In the genomic region with DNA sequence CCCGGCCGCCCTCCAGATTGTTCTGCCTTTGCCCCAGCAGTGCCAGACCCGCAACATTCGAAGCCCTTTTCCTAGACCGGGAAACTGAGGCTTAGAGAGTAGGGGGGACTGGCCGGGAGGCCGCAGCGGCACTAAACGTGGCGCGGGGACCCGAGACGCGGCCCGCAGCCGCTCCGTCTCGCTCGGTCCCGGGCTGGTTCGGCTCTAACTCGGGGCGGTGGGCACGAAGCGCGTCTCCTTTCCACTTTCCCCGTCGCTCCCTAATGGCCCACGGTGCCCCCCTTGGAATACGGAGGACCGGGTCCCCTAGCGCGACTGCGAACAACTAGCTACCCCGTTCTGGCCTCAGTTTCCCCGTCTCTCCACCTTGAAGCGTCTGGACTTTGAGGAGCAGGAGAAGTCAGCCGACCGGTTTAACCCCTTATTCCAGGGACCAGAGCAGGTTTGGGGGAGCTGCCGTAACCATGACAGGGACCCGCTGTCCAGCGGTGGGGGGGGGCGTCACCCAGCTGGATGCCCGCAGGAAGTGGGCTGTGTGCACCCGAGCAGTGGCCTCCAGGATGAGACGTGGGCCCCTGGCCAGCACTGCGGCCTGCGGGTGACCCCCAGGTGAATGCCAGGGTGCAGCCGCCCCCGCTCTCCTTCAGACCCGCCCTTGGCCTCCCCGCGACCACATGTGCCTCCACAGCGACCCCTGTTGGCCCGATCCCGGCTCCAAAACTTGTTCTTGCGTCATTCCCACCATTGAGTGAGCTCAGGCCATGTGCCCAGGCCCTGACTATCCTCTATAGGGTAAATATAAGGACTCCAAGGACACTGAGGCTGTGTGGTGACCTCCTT, we compare ENCODE assay signal across 9 cellular contexts. TPM values are rescaled to one million over a fixed set of nuclear protein-coding genes. Genes with fewer than 3 reads are reported as not detected.
A peak's percentile ranks its signal among the peaks of the same experiment; 100 is the strongest.
DNase-seq lines count a peak whose midpoint lies in the region; ATAC-seq, FAIRE-seq and TF ChIP-seq lines count a peak whose summit lies in the region.
"Had no signal": no experiment of that assay in that cellular context is flagged by ENCODE, and none has a peak within 500 bp of the region (broad histone marks: within the 10 kb centered on the region; RNA-seq: fewer than 3 reads in every experiment).

No MANE protein-coding gene starts in this region.

- H3K27ac Mint-ChIP-seq in CD8-positive, alpha-beta memory T cell = peak overlapping the region in 3 of 8 donors; percentile 23 to 53 (median 36)

- peak overlapping the region; percentile 32 for H3K4me3 ChIP-seq in CD8-positive, alpha-beta memory T cell (ENCODE audit: low read length)
- H3K4me3 ChIP-seq in pancreas (peak overlapping the region; percentile 59 to 95 (median 91)), thymus (ENCODE audit: low read length) (peak overlapping the region; percentile 34)

- ATAC-seq in pancreas (peak; percentile 55 to 74 (median 68)), HG03520 (IDR thresholded peaks at IDR 0.05; ENCODE audit: unreplicated experiment) (no peak)

- FAIRE-seq in pancreas (lab: Jason Lieb, UNC) = no peak
- FAIRE-seq: endometrium had no signal

- peak overlapping the region; percentile 58 to 85 (median 76) for H3K4me3 Mint-ChIP-seq in CD8-positive, alpha-beta memory T cell

- peak; percentile 66 to 88 (median 78) for TF ChIP-seq CTCF in pancreas (IDR thresholded peaks at IDR 0.05)

- peak overlapping the region; percentile 57 for H3K27ac ChIP-seq in CD8-positive, alpha-beta memory T cell (ENCODE audit: low read depth, low read length)
- H3K27ac ChIP-seq in adipose tissue (ENCODE audit: low read depth, low read length) = peak overlapping the region; percentile 98
- peak overlapping the region; percentile 97 to 100 (median 98) for H3K27ac ChIP-seq in pancreas
- peak overlapping the region; percentile 25 for H3K27ac ChIP-seq in thymus (ENCODE audit: low read depth)

- peaks cover 15 to 35% (median 16%) of the 10 kb centered on the region in 3 donors for H3K4me1 Mint-ChIP-seq in CD8-positive, alpha-beta memory T cell

- no peaks in the 10 kb centered on the region for H3K9me3 ChIP-seq in CD8-positive, alpha-beta memory T cell (ENCODE audit: low read length)
- H3K9me3 ChIP-seq in pancreas (no peaks in the 10 kb centered on the region), thymus (ENCODE audit: control insufficient read depth) (peaks cover 2% of the 10 kb centered on the region)

- H3K4me1 ChIP-seq in CD8-positive, alpha-beta memory T cell (ENCODE audit: insufficient read depth, low read length) = peaks cover 26% of the 10 kb centered on the region
- H3K4me1 ChIP-seq in pancreas (peaks cover 51 to 74% (median 64%) of the 10 kb centered on the region in 3 donors), thymus (ENCODE audit: control insufficient read depth, insufficient read depth, low read length) (peaks cover 3% of the 10 kb centered on the region)

- no peaks in the 10 kb centered on the region for H3K36me3 ChIP-seq in CD8-positive, alpha-beta memory T cell (ENCODE audit: insufficient read depth, low read length)
- H3K36me3 ChIP-seq in pancreas (peaks cover 0 to 7% (median 6%) of the 10 kb centered on the region in 3 donors), thymus (ENCODE audit: control insufficient read depth, insufficient read depth) (no peaks in the 10 kb centered on the region)

- POLR2A ChIA-PET in CD8-positive, alpha-beta memory T cell (lab: Charles Lee) = interaction anchor here (0.5 kb wide), 1 partner anchor 22 kb away, joined by 4 read pairs; no protein-coding TSS in a partner anchor

- peaks cover 34 to 60% of the 10 kb centered on the region in 2 donors for H3K27me3 Mint-ChIP-seq in CD8-positive, alpha-beta memory T cell

- intact Hi-C loops in cardiac septum (cut with DNase I) = loop anchor here (2.0 to 5.0 kb wide), 2 partner anchors 15 to 46 kb away; partner anchors contain the start of gene GGA1
- intact Hi-C loops in pancreas (cut with DNase I) = no loop called here

- no peaks in the 10 kb centered on the region for H3K9me3 Mint-ChIP-seq in CD8-positive, alpha-beta memory T cell

- peak; percentile 59 to 80 (median 70) for DNase-seq in CD8-positive, alpha-beta memory T cell
- DNase-seq in HuH-7.5 (ENCODE audit: low spot score) (peak; percentile 91), T follicular helper cell (ENCODE audit: low read depth) (peak; percentile 62), cardiac septum (ENCODE audit: low spot score) (peak; percentile 93), pancreas (peak; percentile 92 to 99 (median 96))

- WGBS in adipose tissue, 3 donors = 1 to 2% (median 1%) methylated on average over 56 to 57 of the region's 57 CpGs
- WGBS in pancreas, 2 donors = 0 to 1% methylated on average over 27 to 57 of the region's 57 CpGs
- WGBS in thymus = 5% methylated on average over 57 of the region's 57 CpGs

- peaks cover 26% of the 10 kb centered on the region for H3K27me3 ChIP-seq in CD8-positive, alpha-beta memory T cell (ENCODE audit: insufficient read depth, low read length, poor library complexity, severe bottlenecking)
- H3K27me3 ChIP-seq in pancreas (no peaks in the 10 kb centered on the region), thymus (ENCODE audit: control insufficient read depth, insufficient read depth) (peaks cover 54% of the 10 kb centered on the region)

- H3K36me3 Mint-ChIP-seq in CD8-positive, alpha-beta memory T cell = no peaks in the 10 kb centered on the region

- CTCF ChIA-PET in CD8-positive, alpha-beta memory T cell (lab: Charles Lee) = interaction anchor here (0.9 to 10.4 kb wide), 6 partner anchors 9 to 318 kb away, joined by 3 to 315 read pairs (median 8); partner anchors contain the start of genes LGALS2 and RAC2

RNA-seq across cellular contexts. Expression of gene CDC42EP1, which starts 1.1 kb away (rescaled TPM):
- under 1 TPM; 0.13 to 0.31 TPM for total RNA-seq in CD8-positive, alpha-beta memory T cell
- not detected for polyA plus RNA-seq in CD8-positive, alpha-beta memory T cell
- polyA plus RNA-seq in adipose tissue (10 to 100 TPM; 52.7 to 66.6 (median 63.3) TPM), pancreas (10 to 100 TPM; 78.2 to 79.0 TPM), thymus (5.8 TPM)
- total RNA-seq in cardiac septum (18.8 TPM), pancreas (100 to 1,000 TPM in 2 of 6 donors, 10 to 100 TPM in 4; 68.8 to 139 (median 96.1) TPM)

RNA-seq across cellular contexts. Expression of gene LGALS2, which starts 18.5 kb away (rescaled TPM):
- total RNA-seq in CD8-positive, alpha-beta memory T cell = not detected
- polyA plus RNA-seq in CD8-positive, alpha-beta memory T cell = not detected
- polyA plus RNA-seq in adipose tissue (10 to 100 TPM in 1 of 3 donors, 1 to 10 TPM in 2; 2.1 to 13.9 (median 4.4) TPM), pancreas (10 to 100 TPM; 26.2 to 61.7 TPM), thymus (42.3 TPM)
- total RNA-seq in cardiac septum (not detected), pancreas (10 to 100 TPM; 16.0 to 99.5 (median 40.9) TPM)

RNA-seq across cellular contexts. Expression of gene CARD10, which starts 42.2 kb away (rescaled TPM):
- total RNA-seq in CD8-positive, alpha-beta memory T cell = under 1 TPM; 0.29 to 0.31 TPM
- 1.0 TPM for polyA plus RNA-seq in CD8-positive, alpha-beta memory T cell
- polyA plus RNA-seq in adipose tissue = 10 to 100 TPM in 1 of 3 donors, 1 to 10 TPM in 2; 8.8 to 20.0 (median 10.0) TPM
- 6.0 TPM for total RNA-seq in cardiac septum
- 10 to 100 TPM in 4 of 6 donors, 1 to 10 TPM in 2; 9.9 to 20.6 (median 11.5) TPM for total RNA-seq in pancreas
- polyA plus RNA-seq in pancreas = 10 to 100 TPM; 29.9 to 30.2 TPM
- 4.2 TPM for polyA plus RNA-seq in thymus

RNA-seq across cellular contexts. Expression of gene GGA1, which starts 47.2 kb away (rescaled TPM):
- total RNA-seq in CD8-positive, alpha-beta memory T cell = 10 to 100 TPM; 69.1 to 74.3 TPM
- polyA plus RNA-seq in CD8-positive, alpha-beta memory T cell = 34.9 TPM
- polyA plus RNA-seq in adipose tissue = 10 to 100 TPM; 24.2 to 33.1 (median 29.8) TPM
- 32.5 TPM for total RNA-seq in cardiac septum
- 10 to 100 TPM; 17.9 to 36.4 (median 21.5) TPM for total RNA-seq in pancreas
- 10 to 100 TPM; 81.5 to 84.9 TPM for polyA plus RNA-seq in pancreas
- polyA plus RNA-seq in thymus = 99.5 TPM

Comparison
In these comparisons a context has a peak if more than half of its experiments do, and no peak if none do; other contexts are left out.
1. H3K27ac ChIP-seq: peak in every context shown above with its lines; median percentile 98 in adipose tissue; 98 in pancreas; 57 in CD8-positive, alpha-beta memory T cell; 25 in thymus.
2. H3K4me3 ChIP-seq: peak in every context shown above with its lines; median percentile 91 in pancreas; 34 in thymus; 32 in CD8-positive, alpha-beta memory T cell.